Comparison of ENCODE assay signal across 20 cellular contexts in the genomic region with DNA sequence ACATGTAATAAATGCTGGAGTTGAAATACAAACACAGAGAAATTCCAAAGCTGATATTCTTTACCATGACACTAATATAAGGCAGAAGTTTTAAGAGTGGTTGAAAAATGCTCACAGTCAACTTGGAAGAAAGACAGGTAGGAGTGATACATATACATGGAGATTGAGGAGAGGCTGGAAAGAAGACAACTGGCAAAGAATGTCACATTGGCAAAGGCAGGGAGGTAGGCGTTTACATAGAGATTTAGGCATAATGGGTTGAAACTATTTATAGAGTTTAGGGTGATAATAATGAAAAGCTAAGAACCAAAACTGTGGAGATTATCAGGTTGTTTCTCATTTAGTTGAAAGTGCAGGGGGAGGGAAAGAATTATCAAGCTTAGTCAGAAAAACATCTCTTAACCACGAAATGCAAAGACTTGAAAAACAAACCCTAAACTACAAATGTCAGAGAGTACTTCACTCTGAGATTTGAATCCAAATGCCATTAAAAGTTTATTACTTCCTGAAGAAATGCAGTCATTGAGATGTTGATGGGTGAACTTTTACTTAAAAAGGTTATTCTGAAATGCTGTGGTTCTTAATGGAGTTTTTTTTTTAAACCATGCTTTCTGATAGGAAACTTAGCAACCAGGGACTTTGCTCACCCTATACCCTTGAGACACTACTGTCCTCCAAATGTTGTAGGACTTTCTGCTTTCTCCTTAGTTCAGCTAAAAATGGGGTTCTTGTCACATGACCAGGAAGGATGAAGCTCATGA.
DNase-seq lines count a peak whose midpoint lies in the region; ATAC-seq lines count a peak whose summit lies in the region.
"Had no signal": no experiment of that assay in that cellular context is flagged by ENCODE, and none has a peak within 500 bp of the region (broad histone marks: within the 10 kb centered on the region; RNA-seq: fewer than 3 reads in every experiment).

No MANE protein-coding gene starts in this region.

- H3K27me3 Mint-ChIP-seq in activated T-cell treated with anti-CD3 and anti-CD28 coated beads, Interleukin-2, amount 50 U/mL, for 4 hours (ENCODE audit: low read depth), result no peaks in the 10 kb centered on the region
- H3K27me3 Mint-ChIP-seq: CD4-positive, alpha-beta T cell; CD8-positive, alpha-beta memory T cell had no signal

- no peaks in the 10 kb centered on the region for H3K9me3 ChIP-seq in SK-N-MC (ENCODE audit: low read depth, low read length)

- ATAC-seq in activated T-cell treated with anti-CD3 and anti-CD28 coated beads, Interleukin-2, amount 50 U/mL, for 4 hours, result no peak
- ATAC-seq in left lobe of liver, result no peak
- ATAC-seq: GM12878, GM23338, HCT116 had no signal

- H3K36me3 ChIP-seq in SK-N-MC (ENCODE audit: insufficient read depth, low read length), result no peaks in the 10 kb centered on the region
- H3K36me3 ChIP-seq: BLaER1 treated with 17β-estradiol and CSF1 and Interleukin-3, amounts not matched to agents 10 nM and 100 nM had no signal

- DNase-seq in SK-N-MC (ENCODE audit: low read depth, low spot score) (peak; percentile 61), caudate nucleus (lab: John Stamatoyannopoulos, UW) (peak in 10 of 61 donors; percentile 1 to 77 (median 6)), putamen (ENCODE audit: low spot score) (peak; percentile 71), NCI-H2171 treated with DMSO at 0.1 percent for 48 hours (lab: John Stamatoyannopoulos, UW) (no peak), left lobe of liver (ENCODE audit: low spot score) (no peak), Kasumi-1 (lab: John Stamatoyannopoulos, UW) (no peak)
- DNase-seq in activated T-cell treated with anti-CD3 and anti-CD28 coated beads, Interleukin-2, amount 50 U/mL, for 4 hours, result no peak
- DNase-seq: CD4-positive, alpha-beta T cell; CD8-positive, alpha-beta memory T cell; DMS 273 treated with DMSO at 0.1 percent for 48 hours; DMS79; EL; GDM1; H9 had no signal

- no peaks in the 10 kb centered on the region for H3K4me1 Mint-ChIP-seq in activated T-cell treated with anti-CD3 and anti-CD28 coated beads, Interleukin-2, amount 50 U/mL, for 4 hours (ENCODE audit: low read depth)
- H3K4me1 Mint-ChIP-seq: B cell; CD14-positive monocyte; CD8-positive, alpha-beta memory T cell had no signal

- peaks cover 22% of the 10 kb centered on the region for H3K9me3 Mint-ChIP-seq in activated T-cell treated with anti-CD3 and anti-CD28 coated beads, Interleukin-2, amount 50 U/mL, for 4 hours
- H3K9me3 Mint-ChIP-seq: CD4-positive, alpha-beta T cell had no signal

- H3K27ac ChIP-seq in SK-N-MC (peak overlapping the region; percentile 34; the same call in 1 of the 2 replicates), caudate nucleus (ENCODE audit: low read depth, low read length) (peak overlapping the region; percentile 48)
- H3K27ac ChIP-seq: BLaER1 treated with 17β-estradiol and CSF1 and Interleukin-3, amounts not matched to agents 10 nM and 100 nM had no signal

- H3K9ac ChIP-seq in SK-N-MC (ENCODE audit: insufficient read length), result no peak overlapping the region
- H3K9ac ChIP-seq: BLaER1 treated with 17β-estradiol and CSF1 and Interleukin-3, amounts not matched to agents 10 nM and 100 nM had no signal

- peaks cover 4% of the 10 kb centered on the region for H3K36me3 Mint-ChIP-seq in activated T-cell treated with anti-CD3 and anti-CD28 coated beads, Interleukin-2, amount 50 U/mL, for 4 hours (ENCODE audit: insufficient read depth)
- H3K36me3 Mint-ChIP-seq: CD14-positive monocyte had no signal

- H3K4me3 ChIP-seq in SK-N-MC, result peak overlapping the region; percentile 23
- H3K4me3 ChIP-seq: BLaER1 treated with 17β-estradiol and CSF1 and Interleukin-3, amounts not matched to agents 10 nM and 100 nM; GM12878; GM23338 had no signal

- H3K4me3 Mint-ChIP-seq in activated T-cell treated with anti-CD3 and anti-CD28 coated beads, Interleukin-2, amount 50 U/mL, for 4 hours, result no peak overlapping the region
- H3K4me3 Mint-ChIP-seq: B cell; CD14-positive monocyte; CD4-positive, alpha-beta T cell; CD8-positive, alpha-beta memory T cell; GM23338; H9 had no signal

Comparison
In these comparisons a context has a peak if more than half of its experiments do, and no peak if none do; other contexts are left out.
1. DNase-seq: peak in SK-N-MC (single experiment) and putamen (single experiment); none in activated T-cell treated with anti-CD3 and anti-CD28 coated beads, Interleukin-2, amount 50 U/mL, for 4 hours (single experiment), NCI-H2171 treated with DMSO at 0.1 percent for 48 hours (single experiment), left lobe of liver (single experiment) and Kasumi-1 (0 of 2).